ENCODE assay signal across 1 cellular context in the genomic region with DNA sequence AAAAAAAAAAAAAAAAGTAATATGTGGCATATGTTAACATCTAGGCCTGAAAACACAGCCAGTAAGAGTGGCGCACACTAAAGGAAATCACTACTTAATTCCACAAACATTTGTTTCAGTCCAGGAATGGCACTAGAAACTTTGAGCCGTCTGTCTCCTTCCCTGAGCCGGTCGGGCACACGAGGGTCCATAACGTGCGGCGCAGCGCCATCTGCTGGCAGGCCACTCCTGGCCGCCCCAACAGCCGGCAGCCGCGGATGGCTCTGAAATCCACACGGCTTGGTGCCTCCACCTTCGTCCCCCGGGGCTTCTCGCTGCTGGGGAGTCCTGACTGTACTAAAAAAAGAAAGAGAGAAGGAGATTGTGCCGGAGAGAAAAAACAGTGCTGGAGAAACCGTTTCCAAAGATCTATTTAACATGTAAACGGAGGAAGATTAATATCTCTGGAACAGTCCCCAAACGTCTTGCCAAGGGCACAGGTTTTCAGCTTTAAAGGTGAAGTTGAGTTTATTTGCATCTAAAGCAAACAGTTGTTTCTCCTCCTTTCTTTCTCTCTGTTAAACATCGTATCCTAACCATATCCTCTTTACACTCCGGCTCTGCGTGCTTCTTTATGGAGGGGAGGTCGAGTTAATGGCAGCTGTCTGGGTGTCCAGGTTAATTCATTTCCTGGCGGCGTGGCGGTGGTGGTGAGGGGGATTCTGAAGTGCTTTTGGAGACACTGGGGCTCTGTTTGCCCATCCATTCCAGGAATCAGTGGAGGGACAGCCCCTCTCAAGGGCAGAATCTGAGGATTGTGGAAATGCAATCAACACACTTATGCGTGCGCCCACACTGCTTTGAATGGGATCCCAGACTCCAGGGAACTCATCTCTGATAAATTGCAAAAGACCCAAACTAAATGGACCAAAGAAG.
TF ChIP-seq lines count a peak whose summit lies in the region.

No MANE protein-coding gene starts in this region.

TF ChIP-seq in HepG2, 621 proteins besides CTCF, POLR2A, EP300 and RAD21 (continued from another document):
- TF ChIP-seq RFXAP (CRISPR knock-in tag; IDR thresholded peaks at IDR 0.05; ENCODE audit: borderline replicate concordance) (0 out of 2 replicates have a peak, but pooled peaks have one; percentile 22), REPIN1 (CRISPR knock-in tag; IDR thresholded peaks at IDR 0.05; ENCODE audit: borderline replicate concordance, low read depth) (peak; percentile 59; the same call in 1 of the 2 replicates), FOXC1 (CRISPR knock-in tag; IDR thresholded peaks at IDR 0.05; ENCODE audit: borderline replicate concordance) (peak; percentile 34; the same call in 1 of the 2 replicates), ZNF768 (CRISPR knock-in tag; IDR thresholded peaks at IDR 0.05) (peak; percentile 47; the same call in 1 of the 2 replicates), HBP1 (CRISPR knock-in tag; IDR thresholded peaks at IDR 0.05; ENCODE audit: low read depth) (no peak)
- TF ChIP-seq, protein P1, sequence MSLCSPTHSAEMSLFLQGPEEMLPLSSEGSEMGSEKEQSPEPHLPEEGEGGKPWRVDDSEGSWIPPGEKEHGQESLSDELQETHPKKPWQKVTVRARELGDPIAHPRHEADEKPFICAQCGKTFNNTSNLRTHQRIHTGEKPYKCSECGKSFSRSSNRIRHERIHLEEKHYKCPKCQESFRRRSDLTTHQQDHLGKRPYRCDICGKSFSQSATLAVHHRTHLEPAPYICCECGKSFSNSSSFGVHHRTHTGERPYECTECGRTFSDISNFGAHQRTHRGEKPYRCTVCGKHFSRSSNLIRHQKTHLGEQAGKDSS (CRISPR knock-in tag; IDR thresholded peaks at IDR 0.05; ENCODE audit: borderline replicate concordance, low read depth): peak; percentile 63; the same call in 1 of the 2 replicates
